ENCODE assay signal across 17 cellular contexts in genomic region chr1:11898831-11899467, GRCh38. TPM values are rescaled to one million over a fixed set of nuclear protein-coding genes. Genes with fewer than 3 reads are reported as not detected.
DNase-seq lines count a peak whose midpoint lies in the region; ATAC-seq, FAIRE-seq and TF ChIP-seq lines count a peak whose summit lies in the region.
"Had no signal": no experiment of that assay in that cellular context is flagged by ENCODE, and none has a peak within 500 bp of the region (broad histone marks: within the 10 kb centered on the region; RNA-seq: fewer than 3 reads in every experiment).

No MANE protein-coding gene starts in this region.

- H3K4me1 Mint-ChIP-seq in activated naive CD4-positive, alpha-beta T cell treated with anti-CD3 and anti-CD28 coated beads for 36 hours (ENCODE audit: low read depth), result no peaks in the 10 kb centered on the region
- no peaks in the 10 kb centered on the region for H3K4me1 Mint-ChIP-seq in chondrocyte (ENCODE audit: low read depth)
- H3K4me1 Mint-ChIP-seq: immature natural killer cell had no signal

- intact Hi-C loops in activated naive CD4-positive, alpha-beta T cell treated with anti-CD3 and anti-CD28 coated beads for 36 hours (cut with micrococcal nuclease), result no loop called here

- no peak for DNase-seq in A549 (ENCODE audit: low read depth in 1 of 2, low spot score in 1 of 2)
- peak; percentile 37 for DNase-seq in GM13976 (ENCODE audit: low spot score)
- DNase-seq in activated naive CD4-positive, alpha-beta T cell treated with anti-CD3 and anti-CD28 coated beads for 36 hours, result peak; percentile 37
- DNase-seq in islet precursor cell, result peak; percentile 78
- no peak for DNase-seq in AG08396 (ENCODE audit: low spot score)
- DNase-seq in AG08395 (ENCODE audit: low spot score), result no peak
- no peak for DNase-seq in chondrocyte (ENCODE audit: low spot score)
- DNase-seq: activated CD8-positive, alpha-beta memory T cell treated with anti-CD3 and anti-CD28 coated beads, Interleukin-2, amount 50 U/mL, for 4 hours; amniotic stem cell; C1 segment of cervical spinal cord; DMS79 treated with DMSO at 0.1 percent for 48 hours; dorsolateral prefrontal cortex; immature natural killer cell; NCI-H526; stimulated activated naive CD4-positive, alpha-beta T cell treated with Interleukin-2 at 50 U/mL for 16 hours had no signal

- CTCF ChIA-PET in A549 (lab: Yijun Ruan, JAX), result interaction anchor here (1.0 to 2.0 kb wide), 2 partner anchors 45 to 60 kb away, joined by 6 to 8 read pairs; no protein-coding TSS in a partner anchor
- CTCF ChIA-PET in activated naive CD4-positive, alpha-beta T cell treated with anti-CD3 and anti-CD28 coated beads for 36 hours (lab: Charles Lee), result no interaction called here

- in situ Hi-C loops in GM13976 (cut with MboI; ENCODE audit: low sequenced_read_pairs, unreplicated experiment), result no loop called here

- WGBS in A549 (ENCODE audit: missing lambda C conversion rate), result 15% methylated on average over 10 of the region's 26 CpGs

- H3K36me3 Mint-ChIP-seq in activated naive CD4-positive, alpha-beta T cell treated with anti-CD3 and anti-CD28 coated beads for 36 hours (ENCODE audit: low read depth), result no peaks in the 10 kb centered on the region
- H3K36me3 Mint-ChIP-seq in chondrocyte (ENCODE audit: low read depth), result no peaks in the 10 kb centered on the region
- H3K36me3 Mint-ChIP-seq: immature natural killer cell had no signal

- peaks cover 44% of the 10 kb centered on the region for H3K27me3 Mint-ChIP-seq in activated naive CD4-positive, alpha-beta T cell treated with anti-CD3 and anti-CD28 coated beads for 36 hours (ENCODE audit: low read depth)
- peaks cover 22% of the 10 kb centered on the region for H3K27me3 Mint-ChIP-seq in chondrocyte (ENCODE audit: low read depth)

- no peak for TF ChIP-seq CTCF in A549 (IDR thresholded peaks at IDR 0.05)
- no peak for TF ChIP-seq CTCF in GM13976 (IDR thresholded peaks at IDR 0.05; ENCODE audit: borderline replicate concordance, control extremely low read depth, extremely low read depth, insufficient read depth, missing control alignments)
- TF ChIP-seq CTCF in chondrocyte (IDR thresholded peaks at IDR 0.05), result no peak

- no peak overlapping the region for H3K4me3 ChIP-seq in A549
- H3K4me3 ChIP-seq: dorsolateral prefrontal cortex had no signal

- TF ChIP-seq EP300 in A549 (IDR thresholded peaks at IDR 0.05), result no peak

- no peak overlapping the region for H3K27ac ChIP-seq in A549
- H3K27ac ChIP-seq: dorsolateral prefrontal cortex had no signal

- H3K27ac Mint-ChIP-seq in activated naive CD4-positive, alpha-beta T cell treated with anti-CD3 and anti-CD28 coated beads for 36 hours, result no peak overlapping the region
- no peak overlapping the region for H3K27ac Mint-ChIP-seq in chondrocyte (ENCODE audit: unreplicated experiment)
- H3K27ac Mint-ChIP-seq: immature natural killer cell had no signal

- no peaks in the 10 kb centered on the region for H3K9me3 Mint-ChIP-seq in activated naive CD4-positive, alpha-beta T cell treated with anti-CD3 and anti-CD28 coated beads for 36 hours
- no peaks in the 10 kb centered on the region for H3K9me3 Mint-ChIP-seq in chondrocyte (ENCODE audit: low read depth)

- no peak for TF ChIP-seq POLR2A in A549 (IDR thresholded peaks at IDR 0.05; ENCODE audit: low read length)

- no peak for FAIRE-seq in A549 (lab: Jason Lieb, UNC)

- H3K4me3 Mint-ChIP-seq in activated naive CD4-positive, alpha-beta T cell treated with anti-CD3 and anti-CD28 coated beads for 36 hours, result no peak overlapping the region
- no peak overlapping the region for H3K4me3 Mint-ChIP-seq in chondrocyte (ENCODE audit: unreplicated experiment)
- H3K4me3 Mint-ChIP-seq: immature natural killer cell had no signal

- 0 out of 3 replicates have a peak, but pooled peaks cover 3% of the 10 kb centered on the region for H3K4me1 ChIP-seq in A549

- POLR2A ChIA-PET in A549 (lab: Yijun Ruan, JAX), result interaction anchor here (2.7 kb wide), 1 partner anchor 10 kb away, joined by 13 read pairs; no protein-coding TSS in a partner anchor

- H3K9me3 ChIP-seq in A549, result no peaks in the 10 kb centered on the region

- H3K4me2 ChIP-seq in A549, result no peak overlapping the region

- TF ChIP-seq RAD21 in A549 (conservative IDR thresholded peaks at IDR 0.05 in 1 of 2, IDR thresholded peaks at IDR 0.05 in 1 of 2), result no peak

- ATAC-seq in A549, result peak; percentile 57 to 73; a peak in 5 of 6 replicates
- ATAC-seq in GM19455 (IDR thresholded peaks at IDR 0.05; ENCODE audit: unreplicated experiment), result no peak

TF ChIP-seq in A549, 52 proteins besides CTCF, POLR2A, EP300 and RAD21:
- no peak for TF ChIP-seq PBX3 (IDR thresholded peaks at IDR 0.05)
- peak; percentile 77 for TF ChIP-seq REST (IDR thresholded peaks at IDR 0.05)

RNA-seq across cellular contexts. Expression of gene KIAA2013, which starts 27.3 kb away (rescaled TPM):
- polyA plus RNA-seq in A549 (2011; rRNA removed), result 23.0 and 26.1 TPM in 2 replicates
- polyA plus RNA-seq in A549 (2012; cell fraction: cytosol; rRNA removed), result 50.7 and 67.3 TPM in 2 replicates
- 54.3 and 92.8 TPM in 2 replicates for polyA plus RNA-seq in A549 (2012; cell fraction: nucleus; rRNA removed)
- 22.3 to 23.5 TPM (median 23.3 TPM) in 3 replicates for polyA plus RNA-seq in A549 (2017; fragmentation: RNase III; extraction: RNeasy Plus Mini Kit Qiagen cat#74134 plus additional on column Dnase treatment)
- polyA minus RNA-seq in A549 (2011; rRNA and poly(A)+ RNA removed), result 19.5 and 21.6 TPM in 2 replicates
- 10 to 100 TPM; 16.0 to 17.7 TPM for total RNA-seq in activated naive CD4-positive, alpha-beta T cell treated with anti-CD3 and anti-CD28 coated beads for 36 hours
- total RNA-seq in chondrocyte, result 46.3 to 51.4 TPM (median 47.6 TPM) in 3 replicates

RNA-seq across cellular contexts. Expression of gene PLOD1, which starts 35.6 kb away (rescaled TPM):
- polyA plus RNA-seq in A549 (2011; rRNA removed) (53.8 and 66.7 TPM in 2 replicates), A549 (2017; fragmentation: RNase III; extraction: RNeasy Plus Mini Kit Qiagen cat#74134 plus additional on column Dnase treatment) (78.6 to 85.2 TPM (median 83.9 TPM) in 3 replicates)
- 65.6 and 81.8 TPM in 2 replicates for polyA plus RNA-seq in A549 (2012; cell fraction: cytosol; rRNA removed)
- 154 and 189 TPM in 2 replicates for polyA plus RNA-seq in A549 (2012; cell fraction: nucleus; rRNA removed)
- 80.8 and 92.3 TPM in 2 replicates for polyA minus RNA-seq in A549 (2011; rRNA and poly(A)+ RNA removed)
- total RNA-seq in activated naive CD4-positive, alpha-beta T cell treated with anti-CD3 and anti-CD28 coated beads for 36 hours, result 1 to 10 TPM; 6.7 to 9.0 TPM
- 344 to 509 TPM (median 477 TPM) in 3 replicates for total RNA-seq in chondrocyte

RNA-seq across cellular contexts. Expression of gene NPPB, which starts 40.2 kb away (rescaled TPM):
- not detected in 2 replicates for polyA plus RNA-seq in A549 (2011; rRNA removed)
- 0.11 and 0.35 TPM in 2 replicates for polyA plus RNA-seq in A549 (2012; cell fraction: cytosol; rRNA removed)
- 0.22 and 0.29 TPM in 2 replicates for polyA plus RNA-seq in A549 (2012; cell fraction: nucleus; rRNA removed)
- polyA plus RNA-seq in A549 (2017; fragmentation: RNase III; extraction: RNeasy Plus Mini Kit Qiagen cat#74134 plus additional on column Dnase treatment), result 0.18 to 0.20 TPM in 2 of 3 replicates, not detected in the other
- polyA minus RNA-seq in A549 (2011; rRNA and poly(A)+ RNA removed), result not detected in 2 replicates
- not detected for total RNA-seq in activated naive CD4-positive, alpha-beta T cell treated with anti-CD3 and anti-CD28 coated beads for 36 hours
- not detected in 3 replicates for total RNA-seq in chondrocyte
- total RNA-seq: pulmonary artery endothelial cell had no signal
- polyA plus RNA-seq: immature natural killer cell had no signal

RNA-seq across cellular contexts. Expression of gene NPPA, which starts 51.4 kb away (rescaled TPM):
- polyA plus RNA-seq in A549 (2011; rRNA removed), result not detected in 2 replicates
- polyA plus RNA-seq in A549 (2012; cell fraction: cytosol; rRNA removed), result not detected in 2 replicates
- not detected in 2 replicates for polyA plus RNA-seq in A549 (2012; cell fraction: nucleus; rRNA removed)
- polyA plus RNA-seq in A549 (2017; fragmentation: RNase III; extraction: RNeasy Plus Mini Kit Qiagen cat#74134 plus additional on column Dnase treatment), result not detected in 3 replicates
- polyA minus RNA-seq in A549 (2011; rRNA and poly(A)+ RNA removed), result not detected in 2 replicates
- not detected for total RNA-seq in activated naive CD4-positive, alpha-beta T cell treated with anti-CD3 and anti-CD28 coated beads for 36 hours
- not detected in 3 replicates for total RNA-seq in chondrocyte
- total RNA-seq: pulmonary artery endothelial cell had no signal
- polyA plus RNA-seq: immature natural killer cell had no signal

Comparison
In these comparisons a context has a peak if more than half of its experiments do, and no peak if none do; other contexts are left out.
1. DNase-seq: peak in GM13976 (single experiment), activated naive CD4-positive, alpha-beta T cell treated with anti-CD3 and anti-CD28 coated beads for 36 hours (single experiment) and islet precursor cell (single experiment); none in A549 (0 of 2), AG08396 (single experiment), AG08395 (single experiment) and chondrocyte (single experiment).
2. RNA of gene PLOD1, which starts 35.6 kb away (total RNA-seq): 344 to 509 TPM in chondrocyte; 6.7 to 9.0 TPM in activated naive CD4-positive, alpha-beta T cell treated with anti-CD3 and anti-CD28 coated beads for 36 hours; every median in the first group is over 10 times any median in the second.